16 cellular contexts compared by ENCODE assay signal in the genomic region with DNA sequence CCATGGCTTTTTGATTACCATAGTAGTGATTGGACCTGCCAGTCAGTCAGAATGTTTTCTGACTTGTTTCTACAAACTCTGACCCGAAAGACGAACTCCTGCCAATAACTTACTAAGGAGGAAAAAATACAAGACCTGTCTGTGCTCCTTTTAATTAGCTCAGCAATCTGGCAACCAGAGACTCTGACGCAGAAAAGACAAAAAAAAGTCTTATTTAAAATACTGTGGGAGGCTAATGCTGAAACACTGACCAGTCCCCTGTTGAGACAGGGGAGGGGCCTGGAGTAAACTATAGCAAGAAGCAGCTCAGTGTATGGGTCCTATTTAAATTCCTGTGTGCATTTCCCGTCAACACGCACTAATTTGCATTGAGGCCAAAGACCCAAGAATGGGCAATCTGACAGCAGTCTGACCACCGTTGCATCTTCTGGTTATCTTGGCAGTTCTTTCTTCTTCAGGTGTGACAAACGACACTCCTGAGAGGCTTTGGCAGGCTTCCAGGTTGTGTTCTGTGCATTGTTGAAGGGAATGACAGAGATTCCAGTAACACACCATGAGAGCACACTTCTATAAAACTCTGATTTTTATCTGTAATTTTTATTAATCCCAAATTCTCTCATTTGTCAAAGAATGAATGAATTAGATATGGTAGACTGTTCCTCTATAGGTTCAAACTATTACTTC.
"Had no signal": no experiment of that assay in that cellular context is flagged by ENCODE, and none has a peak within 500 bp of the region (broad histone marks: within the 10 kb centered on the region; RNA-seq: fewer than 3 reads in every experiment).

No MANE protein-coding gene starts in this region.

- H3K4me1 ChIP-seq: gastroesophageal sphincter, lower lobe of right lung, prostate gland had no signal

- H3K27ac ChIP-seq: epithelial cell of prostate, gastroesophageal sphincter, hepatocyte, lower lobe of right lung, prostate gland had no signal

- H3K27me3 ChIP-seq: gastroesophageal sphincter, hepatocyte had no signal

- H3K36me3 ChIP-seq: gastroesophageal sphincter, lower lobe of right lung, prostate gland had no signal

- H3K9me3 ChIP-seq: gastroesophageal sphincter, lower lobe of right lung, mucosa of descending colon, prostate gland had no signal

- ATAC-seq: gastroesophageal sphincter; left cardiac atrium; lower lobe of right lung; mucosa of descending colon; naive thymus-derived CD8-positive, alpha-beta T cell had no signal

- DNase-seq: activated B cell treated with CpG ODN at 0.5 μM for 24 hours; activated CD4-positive, alpha-beta T cell treated with anti-CD3 and anti-CD28 coated beads, Interleukin-2, amount 50 U/mL, for 1 hour; activated naive CD4-positive, alpha-beta T cell treated with anti-CD3 and anti-CD28 coated beads, Interleukin-2, amount 10 ng/mL, durations not matched to agents 7 days and 5 days; activated T-cell treated with anti-CD3 and anti-CD28 coated beads for 4 hours; effector memory CD4-positive, alpha-beta T cell; left cardiac atrium; lower lobe of right lung; naive thymus-derived CD8-positive, alpha-beta T cell; occipital lobe; stimulated activated CD4-positive, alpha-beta T cell treated with anti-CD3 and anti-CD28 coated beads, Interleukin-12 subunit alpha, Interleukin-12 subunit beta, amount 100 ng/mL, for 4 hours; stimulated activated naive CD4-positive, alpha-beta T cell treated with Interleukin-2 at 50 U/mL for 16 hours had no signal

- H3K4me3 ChIP-seq: gastroesophageal sphincter, hepatocyte, lower lobe of right lung, mucosa of descending colon, prostate gland had no signal
